Comparison of ENCODE assay signal across 10 cellular contexts in genomic region chr6:68575765-68576439, GRCh38. TPM values are rescaled to one million over a fixed set of nuclear protein-coding genes. Genes with fewer than 3 reads are reported as not detected.
DNase-seq lines count a peak whose midpoint lies in the region; ATAC-seq, FAIRE-seq and TF ChIP-seq lines count a peak whose summit lies in the region.
"Had no signal": no experiment of that assay in that cellular context is flagged by ENCODE, and none has a peak within 500 bp of the region (broad histone marks: within the 10 kb centered on the region; RNA-seq: fewer than 3 reads in every experiment).

No MANE protein-coding gene starts in this region.

- in situ Hi-C loops in KBM-7 (cut with MboI; ENCODE audit: low pct_unique_long_range_greater_than_20kb, low sequenced_read_pairs) = no loop called here

- no peak for TF ChIP-seq CTCF in astrocyte (IDR thresholded peaks at IDR 0.05; ENCODE audit: insufficient read depth, low read depth, low read length)

- no peaks in the 10 kb centered on the region for H3K4me1 ChIP-seq in astrocyte (ENCODE audit: insufficient read depth, low read length)

- H3K27ac Mint-ChIP-seq in astrocyte (ENCODE audit: unreplicated experiment) = no peak overlapping the region

- no peaks in the 10 kb centered on the region for H3K27me3 ChIP-seq in astrocyte (ENCODE audit: insufficient read depth, low read length)

- H4K20me1 ChIP-seq in astrocyte (ENCODE audit: insufficient read depth, low read length) = no peaks in the 10 kb centered on the region

- H3K4me3 ChIP-seq in astrocyte (ENCODE audit: insufficient read depth, low read depth, low read length) = no peak overlapping the region

- H3K36me3 ChIP-seq in astrocyte (ENCODE audit: insufficient read depth, low read length) = no peaks in the 10 kb centered on the region

- no peak for ATAC-seq in HG02763 (IDR thresholded peaks at IDR 0.05; ENCODE audit: unreplicated experiment)

- peak overlapping the region; percentile 50 for H3K4me3 Mint-ChIP-seq in astrocyte (ENCODE audit: unreplicated experiment)

- DNase-seq in A172 (ENCODE audit: low spot score) (peak; percentile 11), KBM-7 (peak; percentile 61), astrocyte (ENCODE audit: low read depth) (no peak), kidney tubule cell (ENCODE audit: low spot score) (peak; percentile 50), AML-193 (lab: John Stamatoyannopoulos, UW) (no peak), mesenteric fat pad (ENCODE audit: low spot score) (no peak), NCI-H128 (lab: John Stamatoyannopoulos, UW; ENCODE audit: unreplicated experiment) (no peak)
- DNase-seq: left cardiac atrium, T-helper 1 cell had no signal

- no peaks in the 10 kb centered on the region for H3K9me3 ChIP-seq in astrocyte (ENCODE audit: insufficient read depth, low read depth, low read length)

- H3K27ac ChIP-seq in astrocyte (ENCODE audit: low read depth, low read length) = no peak overlapping the region

- no peak overlapping the region for H3K9ac ChIP-seq in astrocyte (ENCODE audit: low read length)

- peaks cover 2% of the 10 kb centered on the region for H3K27me3 Mint-ChIP-seq in astrocyte (ENCODE audit: low read depth, unreplicated experiment)

- H3K79me2 ChIP-seq in astrocyte (ENCODE audit: insufficient read depth, low read length) = no peaks in the 10 kb centered on the region

- H3K9me3 Mint-ChIP-seq in astrocyte (ENCODE audit: unreplicated experiment) = no peaks in the 10 kb centered on the region

- H2AFZ ChIP-seq in astrocyte (ENCODE audit: low read depth, low read length) = peak overlapping the region; percentile 32

- FAIRE-seq in astrocyte (lab: Jason Lieb, UNC) = no peak

- H3K36me3 Mint-ChIP-seq in astrocyte (ENCODE audit: low read depth, unreplicated experiment) = no peaks in the 10 kb centered on the region

- no peaks in the 10 kb centered on the region for H3K4me1 Mint-ChIP-seq in astrocyte (ENCODE audit: low read depth, unreplicated experiment)

- peak overlapping the region; percentile 61 for H3K4me2 ChIP-seq in astrocyte (ENCODE audit: low read length)

RNA-seq across cellular contexts. Expression of gene ADGRB3, which starts 59.2 kb away (rescaled TPM):
- not detected in 2 replicates for total RNA-seq in A172 (2014; rRNA removed; shearing (Covaris generic))
- total RNA-seq in astrocyte = 0.77 and 0.87 TPM in 2 replicates
- total RNA-seq in mesenteric fat pad = 0.74 TPM

Comparison
In these comparisons a context has a peak if more than half of its experiments do, and no peak if none do; other contexts are left out.
1. DNase-seq: peak in A172 (single experiment), KBM-7 (single experiment) and kidney tubule cell (single experiment); none in astrocyte (single experiment), AML-193 (0 of 2), mesenteric fat pad (single experiment) and NCI-H128 (single experiment).